In the genomic region with DNA sequence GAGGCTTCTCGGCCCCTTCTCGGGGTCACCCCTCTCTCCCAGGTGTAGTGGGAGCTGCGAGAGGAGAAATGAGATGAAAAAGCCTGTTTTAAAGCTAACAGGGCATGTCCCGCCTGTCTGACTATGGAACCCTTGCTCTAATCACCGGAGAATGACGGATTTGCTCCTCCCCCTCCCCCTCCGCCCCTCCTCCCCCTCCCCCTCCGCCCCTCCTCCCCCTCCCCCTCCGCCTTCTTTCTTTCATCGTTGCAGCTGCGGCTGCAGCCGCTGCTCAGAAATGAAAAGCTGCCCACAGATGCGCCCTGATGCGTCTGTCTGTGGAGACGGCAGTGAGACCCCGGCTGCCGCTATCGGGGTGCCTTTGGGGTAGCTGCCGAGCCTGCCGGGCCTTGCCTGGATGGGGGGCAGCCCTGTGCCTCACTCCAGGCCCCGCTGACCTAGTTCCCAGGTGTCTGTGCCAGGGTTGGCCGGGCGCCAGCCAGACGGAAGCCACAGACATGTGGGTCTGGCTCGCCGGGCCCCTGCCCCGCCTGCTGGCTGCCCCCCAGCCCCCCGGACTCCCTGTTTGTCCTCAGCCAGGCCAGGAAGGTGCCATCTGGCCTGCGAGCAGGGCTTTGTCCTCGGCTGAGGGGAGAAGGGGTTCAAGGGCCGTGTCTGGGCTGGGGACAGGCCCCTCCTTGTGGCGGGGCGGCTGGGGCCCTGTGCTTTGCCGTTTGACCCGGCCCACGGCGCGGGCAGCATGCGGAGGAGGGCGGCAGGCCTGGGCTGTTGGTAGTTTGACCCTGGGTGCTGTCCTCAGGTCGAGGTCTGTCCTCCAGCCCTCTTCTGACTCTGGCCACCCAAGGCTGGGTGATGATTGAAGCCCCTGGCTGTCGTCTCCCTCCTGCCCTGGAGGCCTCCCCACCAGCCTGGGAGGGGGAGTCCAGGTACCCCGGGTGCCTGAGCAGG, we compare ENCODE assay signal across 1 cellular context.
TF ChIP-seq lines count a peak whose summit lies in the region.

No MANE protein-coding gene starts in this region.

TF ChIP-seq in GM12878, 131 proteins besides CTCF, POLR2A, EP300 and RAD21:
- TF ChIP-seq NBN (IDR thresholded peaks at IDR 0.05) (no peak), TCF12 (IDR thresholded peaks at IDR 0.05; ENCODE audit: low read depth, low read length) (no peak), KLF5 (IDR thresholded peaks at IDR 0.05; ENCODE audit: partially characterized antibody) (no peak), HDGF (IDR thresholded peaks at IDR 0.05) (no peak), LARP7 (IDR thresholded peaks at IDR 0.05) (no peak), NFYA (IDR thresholded peaks at IDR 0.05; ENCODE audit: borderline replicate concordance, low read depth, low read length) (no peak), SUPT20H (IDR thresholded peaks at IDR 0.05; ENCODE audit: borderline replicate concordance, control insufficient read depth, low read depth, low read length) (no peak), TAF1 (IDR thresholded peaks at IDR 0.05; ENCODE audit: borderline replicate concordance, low read depth, low read length) (no peak), SMAD5 (IDR thresholded peaks at IDR 0.05; ENCODE audit: low read depth) (no peak), WRNIP1 (IDR thresholded peaks at IDR 0.05; ENCODE audit: borderline replicate concordance, low read depth, low read length) (no peak), NR2C2 (IDR thresholded peaks at IDR 0.05; ENCODE audit: borderline replicate concordance, control insufficient read depth, insufficient read length, low read depth) (no peak), HCFC1 (IDR thresholded peaks at IDR 0.05; ENCODE audit: low read length) (no peak), SP1 (IDR thresholded peaks at IDR 0.05; ENCODE audit: low read depth, low read length) (no peak), ZBED1 (IDR thresholded peaks at IDR 0.05; ENCODE audit: borderline replicate concordance) (no peak)
- TF ChIP-seq, protein P1, sequence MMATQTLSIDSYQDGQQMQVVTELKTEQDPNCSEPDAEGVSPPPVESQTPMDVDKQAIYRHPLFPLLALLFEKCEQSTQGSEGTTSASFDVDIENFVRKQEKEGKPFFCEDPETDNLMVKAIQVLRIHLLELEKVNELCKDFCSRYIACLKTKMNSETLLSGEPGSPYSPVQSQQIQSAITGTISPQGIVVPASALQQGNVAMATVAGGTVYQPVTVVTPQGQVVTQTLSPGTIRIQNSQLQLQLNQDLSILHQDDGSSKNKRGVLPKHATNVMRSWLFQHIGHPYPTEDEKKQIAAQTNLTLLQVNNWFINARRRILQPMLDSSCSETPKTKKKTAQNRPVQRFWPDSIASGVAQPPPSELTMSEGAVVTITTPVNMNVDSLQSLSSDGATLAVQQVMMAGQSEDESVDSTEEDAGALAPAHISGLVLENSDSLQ (IDR thresholded peaks at IDR 0.05): no peak
- TF ChIP-seq, protein P2, sequence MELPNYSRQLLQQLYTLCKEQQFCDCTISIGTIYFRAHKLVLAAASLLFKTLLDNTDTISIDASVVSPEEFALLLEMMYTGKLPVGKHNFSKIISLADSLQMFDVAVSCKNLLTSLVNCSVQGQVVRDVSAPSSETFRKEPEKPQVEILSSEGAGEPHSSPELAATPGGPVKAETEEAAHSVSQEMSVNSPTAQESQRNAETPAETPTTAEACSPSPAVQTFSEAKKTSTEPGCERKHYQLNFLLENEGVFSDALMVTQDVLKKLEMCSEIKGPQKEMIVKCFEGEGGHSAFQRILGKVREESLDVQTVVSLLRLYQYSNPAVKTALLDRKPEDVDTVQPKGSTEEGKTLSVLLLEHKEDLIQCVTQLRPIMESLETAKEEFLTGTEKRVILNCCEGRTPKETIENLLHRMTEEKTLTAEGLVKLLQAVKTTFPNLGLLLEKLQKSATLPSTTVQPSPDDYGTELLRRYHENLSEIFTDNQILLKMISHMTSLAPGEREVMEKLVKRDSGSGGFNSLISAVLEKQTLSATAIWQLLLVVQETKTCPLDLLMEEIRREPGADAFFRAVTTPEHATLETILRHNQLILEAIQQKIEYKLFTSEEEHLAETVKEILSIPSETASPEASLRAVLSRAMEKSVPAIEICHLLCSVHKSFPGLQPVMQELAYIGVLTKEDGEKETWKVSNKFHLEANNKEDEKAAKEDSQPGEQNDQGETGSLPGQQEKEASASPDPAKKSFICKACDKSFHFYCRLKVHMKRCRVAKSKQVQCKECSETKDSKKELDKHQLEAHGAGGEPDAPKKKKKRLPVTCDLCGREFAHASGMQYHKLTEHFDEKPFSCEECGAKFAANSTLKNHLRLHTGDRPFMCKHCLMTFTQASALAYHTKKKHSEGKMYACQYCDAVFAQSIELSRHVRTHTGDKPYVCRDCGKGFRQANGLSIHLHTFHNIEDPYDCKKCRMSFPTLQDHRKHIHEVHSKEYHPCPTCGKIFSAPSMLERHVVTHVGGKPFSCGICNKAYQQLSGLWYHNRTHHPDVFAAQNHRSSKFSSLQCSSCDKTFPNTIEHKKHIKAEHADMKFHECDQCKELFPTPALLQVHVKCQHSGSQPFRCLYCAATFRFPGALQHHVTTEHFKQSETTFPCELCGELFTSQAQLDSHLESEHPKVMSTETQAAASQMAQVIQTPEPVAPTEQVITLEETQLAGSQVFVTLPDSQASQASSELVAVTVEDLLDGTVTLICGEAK (IDR thresholded peaks at IDR 0.05; ENCODE audit: borderline replicate concordance): no peak
- TF ChIP-seq, protein P3, sequence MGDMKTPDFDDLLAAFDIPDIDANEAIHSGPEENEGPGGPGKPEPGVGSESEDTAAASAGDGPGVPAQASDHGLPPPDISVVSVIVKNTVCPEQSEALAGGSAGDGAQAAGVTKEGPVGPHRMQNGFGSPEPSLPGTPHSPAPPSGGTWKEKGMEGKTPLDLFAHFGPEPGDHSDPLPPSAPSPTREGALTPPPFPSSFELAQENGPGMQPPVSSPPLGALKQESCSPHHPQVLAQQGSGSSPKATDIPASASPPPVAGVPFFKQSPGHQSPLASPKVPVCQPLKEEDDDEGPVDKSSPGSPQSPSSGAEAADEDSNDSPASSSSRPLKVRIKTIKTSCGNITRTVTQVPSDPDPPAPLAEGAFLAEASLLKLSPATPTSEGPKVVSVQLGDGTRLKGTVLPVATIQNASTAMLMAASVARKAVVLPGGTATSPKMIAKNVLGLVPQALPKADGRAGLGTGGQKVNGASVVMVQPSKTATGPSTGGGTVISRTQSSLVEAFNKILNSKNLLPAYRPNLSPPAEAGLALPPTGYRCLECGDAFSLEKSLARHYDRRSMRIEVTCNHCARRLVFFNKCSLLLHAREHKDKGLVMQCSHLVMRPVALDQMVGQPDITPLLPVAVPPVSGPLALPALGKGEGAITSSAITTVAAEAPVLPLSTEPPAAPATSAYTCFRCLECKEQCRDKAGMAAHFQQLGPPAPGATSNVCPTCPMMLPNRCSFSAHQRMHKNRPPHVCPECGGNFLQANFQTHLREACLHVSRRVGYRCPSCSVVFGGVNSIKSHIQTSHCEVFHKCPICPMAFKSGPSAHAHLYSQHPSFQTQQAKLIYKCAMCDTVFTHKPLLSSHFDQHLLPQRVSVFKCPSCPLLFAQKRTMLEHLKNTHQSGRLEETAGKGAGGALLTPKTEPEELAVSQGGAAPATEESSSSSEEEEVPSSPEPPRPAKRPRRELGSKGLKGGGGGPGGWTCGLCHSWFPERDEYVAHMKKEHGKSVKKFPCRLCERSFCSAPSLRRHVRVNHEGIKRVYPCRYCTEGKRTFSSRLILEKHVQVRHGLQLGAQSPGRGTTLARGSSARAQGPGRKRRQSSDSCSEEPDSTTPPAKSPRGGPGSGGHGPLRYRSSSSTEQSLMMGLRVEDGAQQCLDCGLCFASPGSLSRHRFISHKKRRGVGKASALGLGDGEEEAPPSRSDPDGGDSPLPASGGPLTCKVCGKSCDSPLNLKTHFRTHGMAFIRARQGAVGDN (IDR thresholded peaks at IDR 0.05): no peak
- TF ChIP-seq, protein P4, sequence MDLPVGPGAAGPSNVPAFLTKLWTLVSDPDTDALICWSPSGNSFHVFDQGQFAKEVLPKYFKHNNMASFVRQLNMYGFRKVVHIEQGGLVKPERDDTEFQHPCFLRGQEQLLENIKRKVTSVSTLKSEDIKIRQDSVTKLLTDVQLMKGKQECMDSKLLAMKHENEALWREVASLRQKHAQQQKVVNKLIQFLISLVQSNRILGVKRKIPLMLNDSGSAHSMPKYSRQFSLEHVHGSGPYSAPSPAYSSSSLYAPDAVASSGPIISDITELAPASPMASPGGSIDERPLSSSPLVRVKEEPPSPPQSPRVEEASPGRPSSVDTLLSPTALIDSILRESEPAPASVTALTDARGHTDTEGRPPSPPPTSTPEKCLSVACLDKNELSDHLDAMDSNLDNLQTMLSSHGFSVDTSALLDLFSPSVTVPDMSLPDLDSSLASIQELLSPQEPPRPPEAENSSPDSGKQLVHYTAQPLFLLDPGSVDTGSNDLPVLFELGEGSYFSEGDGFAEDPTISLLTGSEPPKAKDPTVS (IDR thresholded peaks at IDR 0.05; ENCODE audit: low read depth, low read length): no peak
